Comparison of ENCODE assay signal across 17 cellular contexts in the genomic region with DNA sequence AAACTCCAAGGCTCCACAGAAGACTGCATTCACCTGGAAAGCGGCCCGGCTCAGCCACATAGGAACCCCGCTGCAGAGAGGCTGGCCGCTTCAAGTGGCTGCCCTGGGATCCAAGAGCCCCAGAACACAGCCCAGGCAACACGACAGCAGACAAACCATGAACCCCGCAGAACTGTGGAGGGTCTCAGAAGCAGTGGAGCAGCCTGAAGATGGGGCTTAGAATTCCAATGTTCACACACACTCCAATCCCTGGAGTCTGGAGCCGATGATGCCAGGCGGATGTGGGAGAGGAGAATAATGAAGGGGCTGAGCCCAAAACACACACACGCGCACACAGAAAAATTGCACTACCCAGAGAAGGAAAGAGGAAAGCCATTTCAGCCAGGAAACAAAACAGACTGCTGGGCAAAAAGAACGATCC. TPM values are rescaled to one million over a fixed set of nuclear protein-coding genes. Genes with fewer than 3 reads are reported as not detected.
DNase-seq lines count a peak whose midpoint lies in the region; ATAC-seq, FAIRE-seq and TF ChIP-seq lines count a peak whose summit lies in the region.
"Had no signal": no experiment of that assay in that cellular context is flagged by ENCODE, and none has a peak within 500 bp of the region (broad histone marks: within the 10 kb centered on the region; RNA-seq: fewer than 3 reads in every experiment).

No MANE protein-coding gene starts in this region.

- TF ChIP-seq RAD21 in HepG2 (CRISPR knock-in tag; IDR thresholded peaks at IDR 0.05) = no peak

- DNase-seq in HFFc6 = no peak
- peak; percentile 45 to 54 for DNase-seq in dermis microvascular lymphatic vessel endothelial cell (ENCODE audit: low read depth in 2 of 2)
- DNase-seq in HepG2 (ENCODE audit: low spot score) = no peak
- DNase-seq in stromal cell of bone marrow (ENCODE audit: low read depth) = peak; percentile 45
- no peak for DNase-seq in NCI-H748 (lab: John Stamatoyannopoulos, UW; ENCODE audit: unreplicated experiment)
- no peak for DNase-seq in NCI-H345 (lab: John Stamatoyannopoulos, UW)
- no peak for DNase-seq in DMS53 (lab: John Stamatoyannopoulos, UW)
- DNase-seq: activated CD4-positive, alpha-beta T cell treated with anti-CD3 and anti-CD28 coated beads, Interleukin-2, amount 50 U/mL, for 48 hours; DMS153; effector CD8-positive, alpha-beta T cell; kidney glomerular epithelial cell; NCI-H2171; SIG-M5 had no signal

- POLR2A ChIA-PET in HepG2 (lab: Yijun Ruan, JAX) = interaction anchor here (0.9 to 1.0 kb wide), 2 partner anchors 25 to 51 kb away, joined by 3 read pairs; no protein-coding TSS in a partner anchor

- H3K36me3 Mint-ChIP-seq in HFFc6 (ENCODE audit: low read depth) = no peaks in the 10 kb centered on the region

- CTCF ChIA-PET in HepG2 (lab: Yijun Ruan, JAX; ENCODE audit: low intra/inter-chr PET ratio, low total read pairs) = no interaction called here

- TF ChIP-seq CTCF in HFFc6 (IDR thresholded peaks at IDR 0.05) (no peak), HepG2 (CRISPR knock-in tag; IDR thresholded peaks at IDR 0.05) (no peak)

- 98% methylated on average over 11 of the region's 11 CpGs for WGBS in HepG2 (ENCODE audit: low lambda C conversion rate)

- H3K27me3 ChIP-seq in HepG2 (ENCODE audit: control insufficient read depth in 1 of 2, insufficient read depth in 2 of 2, low read length in 2 of 2) = no peaks in the 10 kb centered on the region
- H3K27me3 ChIP-seq: adrenal gland, tibial nerve had no signal

- no peak overlapping the region for H3K4me3 ChIP-seq in HepG2 (replicated peaks in 1 of 3; ENCODE audit: insufficient read depth in 1 of 3, low read depth in 2 of 3, low read length in 3 of 3)
- H3K4me3 ChIP-seq: adrenal gland, tibial nerve had no signal

- TF ChIP-seq EP300 in HepG2 (IDR thresholded peaks at IDR 0.05; ENCODE audit: low read depth in 2 of 2, low read length in 2 of 2) (no peak), HepG2 (CRISPR knock-in tag; IDR thresholded peaks at IDR 0.05; ENCODE audit: borderline replicate concordance) (no peak)

- peak overlapping the region; percentile 1; the same call in 1 of the 2 replicates for H3K27ac Mint-ChIP-seq in HFFc6
- H3K27ac Mint-ChIP-seq: B cell had no signal

- H4K20me1 ChIP-seq in HepG2 (ENCODE audit: insufficient read depth, low read length) = peaks cover 19% of the 10 kb centered on the region

- intact Hi-C loops in HepG2 (cut with micrococcal nuclease; ENCODE audit: unreplicated experiment) = no loop called here

- peaks cover 6% of the 10 kb centered on the region; the same call in 1 of the 2 replicates for H3K4me1 Mint-ChIP-seq in HFFc6 (ENCODE audit: low read depth)
- H3K4me1 Mint-ChIP-seq: B cell had no signal

- H3K4me1 ChIP-seq in HepG2 (ENCODE audit: insufficient read depth, low read length) = peaks cover 18% of the 10 kb centered on the region

- no peak overlapping the region for H3K27ac ChIP-seq in HepG2 (ENCODE audit: extremely low read length, insufficient read depth, low read length)
- H3K27ac ChIP-seq: tibial nerve had no signal

- H3K9me3 Mint-ChIP-seq in HFFc6 = no peaks in the 10 kb centered on the region; the same call in 1 of the 2 replicates

- H3K36me3 ChIP-seq in HepG2 (replicated peaks in 1 of 2; ENCODE audit: control insufficient read depth in 1 of 2, insufficient read depth in 2 of 2, low read length in 2 of 2) = peaks cover 4 to 7% of the 10 kb centered on the region in 2 experiments; a peak in 1 of 5 replicates
- H3K36me3 ChIP-seq: adrenal gland, tibial nerve had no signal

- in situ Hi-C loops in HepG2 (cut with HindIII; ENCODE audit: extremely low pct_ligation_motif_present, low pct_unique_long_range_greater_than_20kb) = no loop called here

- H2AFZ ChIP-seq in HepG2 (ENCODE audit: low read length) = no peak overlapping the region

- H3K4me2 ChIP-seq in HepG2 (ENCODE audit: low read depth, low read length) = no peak overlapping the region

- TF ChIP-seq POLR2A in HepG2 (IDR thresholded peaks at IDR 0.05; ENCODE audit: insufficient read depth in 1 of 2, low read depth in 2 of 2, low read length in 2 of 2) = no peak

- H3K9ac ChIP-seq in HepG2 (ENCODE audit: insufficient read depth, low read depth, low read length) = no peak overlapping the region

- ATAC-seq in HepG2 (no peak), HG03108 (IDR thresholded peaks at IDR 0.05; ENCODE audit: unreplicated experiment) (no peak)

- BruUV-seq in HepG2 (replicated peaks; lab: Mats Ljungman, UMichigan) = no TSS peak

- peak overlapping the region; percentile 11; the same call in 1 of the 2 replicates for H3K4me3 Mint-ChIP-seq in HFFc6
- H3K4me3 Mint-ChIP-seq: B cell had no signal

- H3K79me2 ChIP-seq in HepG2 (ENCODE audit: insufficient read depth, low read length) = peaks cover 63% of the 10 kb centered on the region

- no peaks in the 10 kb centered on the region for H3K9me3 ChIP-seq in HepG2 (ENCODE audit: low read length)
- H3K9me3 ChIP-seq: adrenal gland, tibial nerve had no signal

- peaks cover 4% of the 10 kb centered on the region; the same call in 1 of the 2 replicates for H3K27me3 Mint-ChIP-seq in HFFc6 (ENCODE audit: insufficient read depth)
- H3K27me3 Mint-ChIP-seq: B cell had no signal

- FAIRE-seq in HepG2 (lab: Jason Lieb, UNC) = no peak

TF ChIP-seq in HepG2, 621 proteins besides CTCF, POLR2A, EP300 and RAD21:
- TF ChIP-seq ZNF296 (CRISPR knock-in tag; conservative IDR thresholded peaks at IDR 0.05) = 0 out of 2 replicates have a peak, but pooled peaks have one; percentile 14
- no peak for TF ChIP-seq POGK (CRISPR knock-in tag; conservative IDR thresholded peaks at IDR 0.05)

RNA-seq across cellular contexts. Expression of gene NINL, which starts 52.4 kb away (rescaled TPM):
- total RNA-seq in HFFc6 (2021; fragmentation: NEBNext Ultra II Directional; extraction: Animal tissue kit (Norgen Biotek cat#: 25700)) = 1 to 10 TPM; 1.9 to 2.8 (median 2.2) TPM
- total RNA-seq in dermis microvascular lymphatic vessel endothelial cell (9.1 and 24.3 TPM in 2 replicates), HepG2 (2016; rRNA removed; fragmentation: Illumina TruSeq; extraction: Trizol) (23.3 and 34.3 TPM in 2 replicates)
- 7.4 and 10.8 TPM in 2 replicates for total RNA-seq in HepG2 (2016; cell fraction: cytosol; rRNA removed; fragmentation: Illumina TruSeq; extraction: Trizol; ENCODE audit: low read depth)
- total RNA-seq in HepG2 (2016; cell fraction: insoluble cytoplasmic fraction; rRNA removed; fragmentation: Illumina TruSeq; extraction: Trizol) = 20.1 and 34.4 TPM in 2 replicates
- total RNA-seq in HepG2 (2016; cell fraction: membrane; rRNA removed; fragmentation: Illumina TruSeq; extraction: Trizol) = 11.6 and 15.7 TPM in 2 replicates
- total RNA-seq in HepG2 (2016; cell fraction: nucleus; rRNA removed; fragmentation: Illumina TruSeq; extraction: Trizol) = 37.4 and 38.1 TPM in 2 replicates
- polyA plus RNA-seq in HepG2 (2011; rRNA removed) = 32.3 and 34.6 TPM in 2 replicates
- 24.8 and 25.8 TPM in 2 replicates for polyA plus RNA-seq in HepG2 (2011; cell fraction: cytosol; rRNA removed)
- polyA plus RNA-seq in HepG2 (2011; cell fraction: nucleus; rRNA removed) = 114 and 118 TPM in 2 replicates
- polyA plus RNA-seq in HepG2 (2012) = 38.7 and 42.0 TPM in 2 replicates
- polyA plus RNA-seq in HepG2 (2016; cell fraction: cytosol; fragmentation: Illumina TruSeq; extraction: Trizol; ENCODE audit: low read depth) = 3.0 and 3.7 TPM in 2 replicates
- 19.3 and 24.8 TPM in 2 replicates for polyA plus RNA-seq in HepG2 (2016; cell fraction: insoluble cytoplasmic fraction; fragmentation: Illumina TruSeq; extraction: Trizol; ENCODE audit: low read depth)
- polyA plus RNA-seq in HepG2 (2016; cell fraction: membrane; fragmentation: Illumina TruSeq; extraction: Trizol; ENCODE audit: low read depth) = 8.1 TPM in 2 replicates
- polyA plus RNA-seq in HepG2 (2016; cell fraction: nucleus; fragmentation: Illumina TruSeq; extraction: Trizol; ENCODE audit: insufficient read depth, low read depth) = 90.8 and 96.3 TPM in 2 replicates
- polyA minus RNA-seq in HepG2 (2011; rRNA and poly(A)+ RNA removed; ENCODE audit: low replicate concordance) = 1.7 and 32.6 TPM in 2 replicates
- polyA minus RNA-seq in HepG2 (2011; cell fraction: cytosol; rRNA and poly(A)+ RNA removed) = 6.9 and 8.0 TPM in 2 replicates
- polyA minus RNA-seq in HepG2 (2011; cell fraction: nucleus; rRNA and poly(A)+ RNA removed) = 46.9 and 49.6 TPM in 2 replicates

Comparison
In these comparisons a context has a peak if more than half of its experiments do, and no peak if none do; other contexts are left out.
1. DNase-seq: peak in dermis microvascular lymphatic vessel endothelial cell (2 of 2) and stromal cell of bone marrow (single experiment); none in HFFc6 (single experiment), HepG2 (single experiment), NCI-H748 (single experiment), NCI-H345 (single experiment) and DMS53 (single experiment).